ENCODE assay signal across 18 cellular contexts in genomic region chr2:173347305-173348168, GRCh38. TPM values are rescaled to one million over a fixed set of nuclear protein-coding genes. Genes with fewer than 3 reads are reported as not detected.
DNase-seq lines count a peak whose midpoint lies in the region; ATAC-seq, FAIRE-seq and TF ChIP-seq lines count a peak whose summit lies in the region.
"Had no signal": no experiment of that assay in that cellular context is flagged by ENCODE, and none has a peak within 500 bp of the region (broad histone marks: within the 10 kb centered on the region; RNA-seq: fewer than 3 reads in every experiment).

No MANE protein-coding gene starts in this region.

- H3K4me3 ChIP-seq in pancreas, result no peak overlapping the region
- H3K4me3 ChIP-seq: ovary had no signal

- no peaks in the 10 kb centered on the region for H3K36me3 ChIP-seq in pancreas
- H3K36me3 ChIP-seq: brain microvascular endothelial cell, ovary had no signal

- no peaks in the 10 kb centered on the region for H3K9me3 ChIP-seq in pancreas
- H3K9me3 ChIP-seq: ovary had no signal

- FAIRE-seq in pancreas (lab: Jason Lieb, UNC), result no peak

- 28 to 37% methylated on average over 8 of the region's 8 CpGs for WGBS in pancreas, 2 donors

- H3K27ac ChIP-seq in pancreas, result no peak overlapping the region
- H3K27ac ChIP-seq: brain microvascular endothelial cell, ovary had no signal

- no peak for TF ChIP-seq CTCF in pancreas (IDR thresholded peaks at IDR 0.05)

- ATAC-seq in GM21515 (IDR thresholded peaks at IDR 0.05; ENCODE audit: unreplicated experiment) (peak; percentile 48), pancreas (peak; percentile 83 to 93 (median 86)), HG03469 (IDR thresholded peaks at IDR 0.05; ENCODE audit: unreplicated experiment) (no peak), esophagus mucosa (no peak)

- peaks cover 0 to 4% (median 0%) of the 10 kb centered on the region in 4 donors for H3K27me3 ChIP-seq in pancreas
- H3K27me3 ChIP-seq: brain microvascular endothelial cell, ovary had no signal

- H3K4me1 ChIP-seq in pancreas, result peaks cover 4 to 9% (median 8%) of the 10 kb centered on the region in 3 donors

- intact Hi-C loops in pancreas (cut with DNase I), result no loop called here

- peak; percentile 43 for DNase-seq in NCI-H1105 (lab: John Stamatoyannopoulos, UW)
- DNase-seq in NCI-H526 (lab: John Stamatoyannopoulos, UW), result peak; percentile 5 to 46
- no peak for DNase-seq in pancreas
- DNase-seq in anterior cingulate cortex (lab: John Stamatoyannopoulos, UW), result no peak
- DNase-seq: activated CD4-positive, alpha-beta T cell treated with anti-CD3 and anti-CD28 coated beads, Interleukin-2, amount 50 U/mL, for 48 hours; activated effector memory CD4-positive, alpha-beta T cell treated with Interleukin-2 at 50 U/mL for 16 hours; brain microvascular endothelial cell; CD4-positive, alpha-beta T cell; effector CD8-positive, alpha-beta T cell; foreskin fibroblast; midbrain; ovary; RPMI8226; stimulated activated CD4-positive, alpha-beta T cell treated with anti-CD3 and anti-CD28 coated beads, Interleukin-12 subunit alpha, Interleukin-12 subunit beta, amount 100 ng/mL, for 4 hours; substantia nigra had no signal

RNA-seq across cellular contexts. Expression of gene CDCA7, which starts 7.1 kb away (rescaled TPM):
- total RNA-seq in pancreas (1 to 10 TPM in 2 of 6 donors, under 1 TPM in 4; 0.28 to 2.5 (median 0.82) TPM), esophagus mucosa (14.5 TPM)
- polyA plus RNA-seq in pancreas, result under 1 TPM; 0.19 to 0.34 TPM

Comparison
In these comparisons a context has a peak if more than half of its experiments do, and no peak if none do; other contexts are left out.
1. ATAC-seq: peak in GM21515 (single experiment) and pancreas (4 of 4); none in HG03469 (single experiment) and esophagus mucosa (single experiment).
2. DNase-seq: peak in NCI-H1105 (single experiment) and NCI-H526 (2 of 2); none in pancreas (0 of 6) and anterior cingulate cortex (0 of 58).